Comparison of ENCODE assay signal across 8 cellular contexts in the genomic region with DNA sequence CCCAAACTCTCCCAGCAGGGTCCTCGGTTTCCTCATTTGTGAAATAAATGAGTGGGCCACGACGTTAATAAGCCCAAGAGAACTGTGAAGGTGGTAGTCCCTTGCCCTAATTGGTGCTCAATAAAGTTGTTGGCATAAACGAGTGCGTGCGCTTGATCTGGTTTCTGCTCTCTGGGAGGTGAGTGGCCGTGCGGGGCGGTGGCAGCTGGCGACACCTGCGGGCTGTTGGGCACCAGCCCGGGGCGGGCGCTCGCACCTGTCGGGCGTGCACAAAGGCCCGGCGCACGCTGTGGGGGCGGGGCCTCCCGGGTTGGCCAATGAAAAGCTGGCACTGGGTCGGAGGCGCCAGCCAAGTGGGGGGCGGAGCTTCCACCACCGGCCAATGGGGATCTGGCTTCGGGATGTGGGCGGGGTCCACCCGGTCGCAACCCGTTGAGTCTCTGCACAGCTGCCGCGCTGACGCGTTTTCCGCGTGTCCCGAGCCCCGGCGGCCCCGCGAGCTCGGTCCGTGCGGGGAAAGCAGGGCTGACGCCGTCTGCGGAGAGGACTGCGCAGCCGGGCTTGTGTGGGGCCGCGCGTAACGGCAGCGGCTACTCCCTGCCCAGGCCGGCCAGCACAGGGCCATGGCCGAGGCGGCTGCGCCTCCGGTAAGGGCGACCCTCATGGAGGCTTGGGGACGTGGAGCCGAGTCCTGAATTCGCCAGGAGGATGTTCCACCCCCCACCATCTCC. TPM values are rescaled to one million over a fixed set of nuclear protein-coding genes. Genes with fewer than 3 reads are reported as not detected.
DNase-seq lines count a peak whose midpoint lies in the region; ATAC-seq, FAIRE-seq and TF ChIP-seq lines count a peak whose summit lies in the region.

No MANE protein-coding gene starts in this region.

- H3K9me3 ChIP-seq in A549: no peaks in the 10 kb centered on the region

- peak overlapping the region; percentile 93 for H3K4me2 ChIP-seq in A549

- CTCF ChIA-PET in A549 (lab: Yijun Ruan, JAX): interaction anchor here (0.6 to 2.6 kb wide), 8 partner anchors 9 to 34 kb away, joined by 3 to 9 read pairs (median 5); partner anchors contain the start of gene ZNF783

- TF ChIP-seq RAD21 in A549 (conservative IDR thresholded peaks at IDR 0.05 in 1 of 2, IDR thresholded peaks at IDR 0.05 in 1 of 2): no peak

- H3K4me3 ChIP-seq in A549 (peak overlapping the region; percentile 56), coronary artery (peak overlapping the region; percentile 92)

- POLR2A ChIA-PET in A549 (lab: Yijun Ruan, JAX): interaction anchor here (0.6 to 1.7 kb wide), 3 partner anchors 12 to 94 kb away, joined by 3 to 12 read pairs (median 3); partner anchors contain the start of gene ZNF783

- no peak for FAIRE-seq in A549 (lab: Jason Lieb, UNC)

- peak; percentile 83 to 96 for ATAC-seq in A549
- peak; percentile 95 for ATAC-seq in GM18520 (IDR thresholded peaks at IDR 0.05; ENCODE audit: unreplicated experiment)
- peak; percentile 74 for ATAC-seq in HG03060 (IDR thresholded peaks at IDR 0.05; ENCODE audit: low read depth, unreplicated experiment)

- peak overlapping the region; percentile 40 to 83; a peak in 5 of 6 replicates for H3K27ac ChIP-seq in A549
- H3K27ac ChIP-seq in coronary artery: peak overlapping the region; percentile 27 to 70

- no peaks in the 10 kb centered on the region for H3K4me1 ChIP-seq in A549

- no peak for TF ChIP-seq EP300 in A549 (IDR thresholded peaks at IDR 0.05)

- TF ChIP-seq CTCF in A549 (IDR thresholded peaks at IDR 0.05) (no peak), coronary artery (IDR thresholded peaks at IDR 0.05) (no peak)

- 16% methylated on average over 45 of the region's 64 CpGs for WGBS in A549 (ENCODE audit: missing lambda C conversion rate)

- TF ChIP-seq POLR2A in A549 (IDR thresholded peaks at IDR 0.05; ENCODE audit: low read length): peak; percentile 36; the same call in 1 of the 2 replicates

- DNase-seq in A549 (ENCODE audit: low read depth in 1 of 2, low spot score in 1 of 2): peak; percentile 83 to 93
- DNase-seq in NCI-H2171 treated with DMSO at 0.1 percent for 48 hours (lab: John Stamatoyannopoulos, UW): peak; percentile 95
- DNase-seq in activated CD4-positive, alpha-beta T cell treated with anti-CD3 and anti-CD28 coated beads for 48 hours: peak; percentile 99
- DNase-seq in coronary artery (ENCODE audit: low spot score): peak; percentile 94
- peak; percentile 98 for DNase-seq in left kidney (ENCODE audit: low read depth, low spot score)
- DNase-seq in stimulated activated CD4-positive, alpha-beta T cell treated with anti-CD3 and anti-CD28 coated beads, Interleukin-1b, Interleukin-23, amount 100 ng/mL, for 48 hours: peak; percentile 97

TF ChIP-seq in A549, 52 proteins besides CTCF, POLR2A, EP300 and RAD21 (continues in another document):
- no peak for TF ChIP-seq CBX2 (IDR thresholded peaks at IDR 0.05; ENCODE audit: borderline replicate concordance, low read depth)
- no peak for TF ChIP-seq EHF (CRISPR knock-in tag; IDR thresholded peaks at IDR 0.05)
- no peak for TF ChIP-seq RARB (CRISPR knock-in tag; IDR thresholded peaks at IDR 0.05)
- TF ChIP-seq NPAS2 (CRISPR knock-in tag; IDR thresholded peaks at IDR 0.05; ENCODE audit: borderline replicate concordance): no peak
- no peak for TF ChIP-seq CEBPB (IDR thresholded peaks at IDR 0.05)
- TF ChIP-seq USF2 (IDR thresholded peaks at IDR 0.05): no peak
- TF ChIP-seq, protein P1, sequence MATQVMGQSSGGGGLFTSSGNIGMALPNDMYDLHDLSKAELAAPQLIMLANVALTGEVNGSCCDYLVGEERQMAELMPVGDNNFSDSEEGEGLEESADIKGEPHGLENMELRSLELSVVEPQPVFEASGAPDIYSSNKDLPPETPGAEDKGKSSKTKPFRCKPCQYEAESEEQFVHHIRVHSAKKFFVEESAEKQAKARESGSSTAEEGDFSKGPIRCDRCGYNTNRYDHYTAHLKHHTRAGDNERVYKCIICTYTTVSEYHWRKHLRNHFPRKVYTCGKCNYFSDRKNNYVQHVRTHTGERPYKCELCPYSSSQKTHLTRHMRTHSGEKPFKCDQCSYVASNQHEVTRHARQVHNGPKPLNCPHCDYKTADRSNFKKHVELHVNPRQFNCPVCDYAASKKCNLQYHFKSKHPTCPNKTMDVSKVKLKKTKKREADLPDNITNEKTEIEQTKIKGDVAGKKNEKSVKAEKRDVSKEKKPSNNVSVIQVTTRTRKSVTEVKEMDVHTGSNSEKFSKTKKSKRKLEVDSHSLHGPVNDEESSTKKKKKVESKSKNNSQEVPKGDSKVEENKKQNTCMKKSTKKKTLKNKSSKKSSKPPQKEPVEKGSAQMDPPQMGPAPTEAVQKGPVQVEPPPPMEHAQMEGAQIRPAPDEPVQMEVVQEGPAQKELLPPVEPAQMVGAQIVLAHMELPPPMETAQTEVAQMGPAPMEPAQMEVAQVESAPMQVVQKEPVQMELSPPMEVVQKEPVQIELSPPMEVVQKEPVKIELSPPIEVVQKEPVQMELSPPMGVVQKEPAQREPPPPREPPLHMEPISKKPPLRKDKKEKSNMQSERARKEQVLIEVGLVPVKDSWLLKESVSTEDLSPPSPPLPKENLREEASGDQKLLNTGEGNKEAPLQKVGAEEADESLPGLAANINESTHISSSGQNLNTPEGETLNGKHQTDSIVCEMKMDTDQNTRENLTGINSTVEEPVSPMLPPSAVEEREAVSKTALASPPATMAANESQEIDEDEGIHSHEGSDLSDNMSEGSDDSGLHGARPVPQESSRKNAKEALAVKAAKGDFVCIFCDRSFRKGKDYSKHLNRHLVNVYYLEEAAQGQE (IDR thresholded peaks at IDR 0.05): no peak
- TF ChIP-seq, protein P2, sequence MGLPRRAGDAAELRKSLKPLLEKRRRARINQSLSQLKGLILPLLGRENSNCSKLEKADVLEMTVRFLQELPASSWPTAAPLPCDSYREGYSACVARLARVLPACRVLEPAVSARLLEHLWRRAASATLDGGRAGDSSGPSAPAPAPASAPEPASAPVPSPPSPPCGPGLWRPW (IDR thresholded peaks at IDR 0.05): no peak
- TF ChIP-seq, protein P3, sequence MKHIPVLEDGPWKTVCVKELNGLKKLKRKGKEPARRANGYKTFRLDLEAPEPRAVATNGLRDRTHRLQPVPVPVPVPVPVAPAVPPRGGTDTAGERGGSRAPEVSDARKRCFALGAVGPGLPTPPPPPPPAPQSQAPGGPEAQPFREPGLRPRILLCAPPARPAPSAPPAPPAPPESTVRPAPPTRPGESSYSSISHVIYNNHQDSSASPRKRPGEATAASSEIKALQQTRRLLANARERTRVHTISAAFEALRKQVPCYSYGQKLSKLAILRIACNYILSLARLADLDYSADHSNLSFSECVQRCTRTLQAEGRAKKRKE (CRISPR knock-in tag; IDR thresholded peaks at IDR 0.05; ENCODE audit: low read depth): no peak
- TF ChIP-seq RCOR1 (IDR thresholded peaks at IDR 0.05; ENCODE audit: low read depth, low read length): no peak
- TF ChIP-seq NR3C1 (IDR thresholded peaks at IDR 0.05): no peak
- no peak for TF ChIP-seq NFE2L2 (conservative IDR thresholded peaks at IDR 0.05; ENCODE audit: low read length)
- peak in 1 of 2 experiments; percentile 47; a peak in 1 of 5 replicates for TF ChIP-seq JUN (IDR thresholded peaks at IDR 0.05)
- TF ChIP-seq BCL3 (IDR thresholded peaks at IDR 0.05): no peak
- TF ChIP-seq MAX (IDR thresholded peaks at IDR 0.05): peak; percentile 89
- TF ChIP-seq E2F6 (IDR thresholded peaks at IDR 0.05; ENCODE audit: borderline replicate concordance, low read depth): peak; percentile 95
- TF ChIP-seq SREBF2 (IDR thresholded peaks at IDR 0.05): no peak
- no peak for TF ChIP-seq GATA3 (IDR thresholded peaks at IDR 0.05; ENCODE audit: borderline replicate concordance)
- no peak for TF ChIP-seq ZNF302 (CRISPR knock-in tag; IDR thresholded peaks at IDR 0.05)
- TF ChIP-seq ZSCAN20 (CRISPR knock-in tag; IDR thresholded peaks at IDR 0.05): no peak

RNA-seq across cellular contexts. Expression of gene ZNF783, which starts 23.0 kb away (rescaled TPM):
- polyA plus RNA-seq in A549 (2011; rRNA removed) (8.0 and 9.9 TPM in 2 replicates), A549 (2017; fragmentation: RNase III; extraction: RNeasy Plus Mini Kit Qiagen cat#74134 plus additional on column Dnase treatment) (6.6 to 10.1 TPM (median 7.4 TPM) in 3 replicates)
- 7.6 and 9.1 TPM in 2 replicates for polyA plus RNA-seq in A549 (2012; cell fraction: cytosol; rRNA removed)
- 39.0 and 39.5 TPM in 2 replicates for polyA plus RNA-seq in A549 (2012; cell fraction: nucleus; rRNA removed)
- polyA minus RNA-seq in A549 (2011; rRNA and poly(A)+ RNA removed): 8.8 and 10.0 TPM in 2 replicates

RNA-seq across cellular contexts. Expression of gene ZNF212, which starts 45.6 kb away (rescaled TPM):
- polyA plus RNA-seq in A549 (2011; rRNA removed) (5.3 and 5.5 TPM in 2 replicates), A549 (2017; fragmentation: RNase III; extraction: RNeasy Plus Mini Kit Qiagen cat#74134 plus additional on column Dnase treatment) (6.0 to 7.9 TPM (median 6.7 TPM) in 3 replicates)
- polyA plus RNA-seq in A549 (2012; cell fraction: cytosol; rRNA removed): 4.4 and 5.8 TPM in 2 replicates
- 20.1 and 24.1 TPM in 2 replicates for polyA plus RNA-seq in A549 (2012; cell fraction: nucleus; rRNA removed)
- 4.1 and 5.6 TPM in 2 replicates for polyA minus RNA-seq in A549 (2011; rRNA and poly(A)+ RNA removed)

Comparison
In these comparisons a context has a peak if more than half of its experiments do, and no peak if none do; other contexts are left out.
1. Peak in every context shown above with its lines: DNase-seq, ATAC-seq, H3K4me3 ChIP-seq and H3K27ac ChIP-seq.